In genomic region chr4:170242471-170242870, GRCh38 we compare ENCODE assay signal across 14 cellular contexts.
"Had no signal": no experiment of that assay in that cellular context is flagged by ENCODE, and none has a peak within 500 bp of the region (broad histone marks: within the 10 kb centered on the region; RNA-seq: fewer than 3 reads in every experiment).

No MANE protein-coding gene starts in this region.

- DNase-seq: activated CD4-positive, alpha-beta T cell treated with anti-CD3 and anti-CD28 coated beads, Interleukin-2, amount 50 U/mL, for 4 hours; activated effector memory CD4-positive, alpha-beta T cell treated with anti-CD3 and anti-CD28 coated beads, Interleukin-2, amount 50 U/mL, for 16 hours; activated T-cell treated with anti-CD3 and anti-CD28 coated beads, Interleukin-2, amount 50 U/mL, for 24 hours; natural killer cell; psoas muscle; stimulated activated CD4-positive, alpha-beta T cell treated with anti-CD3 and anti-CD28 coated beads, Interleukin-2, amount 100 ng/mL, for 24 hours; stimulated activated naive CD4-positive, alpha-beta T cell; substantia nigra; trophoblast cell had no signal

- ATAC-seq: activated naive CD4-positive, alpha-beta T cell treated with anti-CD3 and anti-CD28 coated beads, Interleukin-2, amount 50 U/mL, for 72 hours; left lobe of liver; natural killer cell; psoas muscle; sciatic nerve had no signal

- H3K4me1 ChIP-seq: psoas muscle had no signal

- FAIRE-seq: colon, endothelial cell of umbilical vein had no signal

- H3K27ac ChIP-seq: psoas muscle had no signal

- H3K4me3 ChIP-seq: psoas muscle had no signal

- H3K9me3 ChIP-seq: psoas muscle had no signal
